16 cellular contexts compared by ENCODE assay signal in genomic region chr10:84563868-84564267, GRCh38.
DNase-seq lines count a peak whose midpoint lies in the region; ATAC-seq and TF ChIP-seq lines count a peak whose summit lies in the region.
"Had no signal": no experiment of that assay in that cellular context is flagged by ENCODE, and none has a peak within 500 bp of the region (broad histone marks: within the 10 kb centered on the region; RNA-seq: fewer than 3 reads in every experiment).

No MANE protein-coding gene starts in this region.

- no peak overlapping the region for H2AFZ ChIP-seq in PC-3 (ENCODE audit: low read length)

- ATAC-seq in GM19467 (IDR thresholded peaks at IDR 0.05; ENCODE audit: unreplicated experiment) = peak; percentile 49
- peak; percentile 22 for ATAC-seq in HG02970 (IDR thresholded peaks at IDR 0.05; ENCODE audit: low FRiP score, unreplicated experiment)
- no peak for ATAC-seq in PC-3
- ATAC-seq: gastroesophageal sphincter, K562 had no signal

- H3K4me2 ChIP-seq in PC-3 (ENCODE audit: low read length) = no peak overlapping the region

- POLR2A ChIA-PET in MCF 10A (lab: Yijun Ruan, JAX) = no interaction called here
- POLR2A ChIA-PET in PC-3 (lab: Charles Lee; ENCODE audit: unreplicated experiment) = no interaction called here

- no peaks in the 10 kb centered on the region for H3F3A ChIP-seq in PC-3 (ENCODE audit: low read length, unreplicated experiment)

- no peak overlapping the region for H3K27ac ChIP-seq in PC-3 (ENCODE audit: low read length)
- H3K27ac ChIP-seq: gastroesophageal sphincter, left ventricle myocardium inferior had no signal

- no peaks in the 10 kb centered on the region for H3K4me1 Mint-ChIP-seq in MCF 10A (ENCODE audit: insufficient read depth, unreplicated experiment)

- no peak overlapping the region for H3K4me3 Mint-ChIP-seq in MCF 10A (ENCODE audit: unreplicated experiment)

- peak; percentile 13 for DNase-seq in GDM1 (lab: John Stamatoyannopoulos, UW)
- DNase-seq in MV-4-11 (lab: John Stamatoyannopoulos, UW) = peak; percentile 63
- no peak for DNase-seq in NCI-H774 (lab: John Stamatoyannopoulos, UW)
- no peak for DNase-seq in cerebellum (ENCODE audit: low spot score)
- no peak for DNase-seq in MCF 10A (ENCODE audit: unreplicated experiment)
- DNase-seq in PC-3 = no peak
- DNase-seq: activated CD4-positive, CD25-positive, alpha-beta regulatory T cell treated with anti-CD3 and anti-CD28 coated beads, Interleukin-2, amount 50 U/mL, for 72 hours; activated naive CD4-positive, alpha-beta T cell treated with anti-CD3 and anti-CD28 coated beads, Interleukin-2, amount 50 U/mL, for 16 hours; cortex of kidney; left ventricle myocardium inferior; NCI-H446; Right ventricle myocardium superior had no signal

- no peaks in the 10 kb centered on the region for H3K9me3 Mint-ChIP-seq in MCF 10A (ENCODE audit: unreplicated experiment)

- no peak overlapping the region for H3K9ac ChIP-seq in PC-3 (ENCODE audit: low read length)

- H3K79me2 ChIP-seq in PC-3 (ENCODE audit: low read length) = no peaks in the 10 kb centered on the region

- no peaks in the 10 kb centered on the region for H3K36me3 ChIP-seq in PC-3 (ENCODE audit: low read depth, low read length)
- H3K36me3 ChIP-seq: gastroesophageal sphincter, left ventricle myocardium inferior had no signal

- CTCF ChIA-PET in MCF 10A (lab: Yijun Ruan, JAX) (no interaction called here), PC-3 (lab: Charles Lee) (no interaction called here)

- TF ChIP-seq CTCF in MCF 10A (IDR thresholded peaks at IDR 0.05; ENCODE audit: unreplicated experiment) = no peak
- TF ChIP-seq CTCF in PC-3 (conservative IDR thresholded peaks at IDR 0.05; ENCODE audit: low read depth, low read length) = no peak

- no TSS peak for BruUV-seq in MCF 10A (replicated peaks; lab: Mats Ljungman, UMichigan)
- BruUV-seq in PC-3 (replicated peaks; lab: Mats Ljungman, UMichigan) = no TSS peak

- no peaks in the 10 kb centered on the region for H3K9me3 ChIP-seq in PC-3 (ENCODE audit: low read length)
- H3K9me3 ChIP-seq: gastroesophageal sphincter, left ventricle myocardium inferior had no signal

- peaks cover 31% of the 10 kb centered on the region for H3K27me3 ChIP-seq in PC-3 (ENCODE audit: low read length)

- intact Hi-C loops in MCF 10A (cut with micrococcal nuclease) (no loop called here), PC-3 (cut with micrococcal nuclease) (no loop called here)

- no peaks in the 10 kb centered on the region for H3K9me2 ChIP-seq in PC-3 (replicated peaks; ENCODE audit: low read length)

- H3K36me3 Mint-ChIP-seq in MCF 10A (ENCODE audit: insufficient read depth, unreplicated experiment) = no peaks in the 10 kb centered on the region

- no peaks in the 10 kb centered on the region for H3K4me1 ChIP-seq in PC-3 (ENCODE audit: insufficient read depth, low read length)
- H3K4me1 ChIP-seq: gastroesophageal sphincter, left ventricle myocardium inferior had no signal

- no peaks in the 10 kb centered on the region for H4K20me1 ChIP-seq in PC-3 (ENCODE audit: low read length)

- no peak overlapping the region for H3K27ac Mint-ChIP-seq in MCF 10A (ENCODE audit: low read depth, unreplicated experiment)

- H3K4me3 ChIP-seq in PC-3 (ENCODE audit: low read length) = no peak overlapping the region
- H3K4me3 ChIP-seq: gastroesophageal sphincter, K562, left ventricle myocardium inferior had no signal

- peaks cover 21% of the 10 kb centered on the region for H3K27me3 Mint-ChIP-seq in MCF 10A (ENCODE audit: insufficient read depth, unreplicated experiment)

Comparison
In these comparisons a context has a peak if more than half of its experiments do, and no peak if none do; other contexts are left out.
1. DNase-seq: peak in GDM1 (single experiment) and MV-4-11 (single experiment); none in NCI-H774 (single experiment), cerebellum (single experiment), MCF 10A (single experiment) and PC-3 (single experiment).